ENCODE assay signal across 7 cellular contexts in genomic region chr7:108294595-108294994, GRCh38.
A peak's percentile ranks its signal among the peaks of the same experiment; 100 is the strongest.
DNase-seq lines count a peak whose midpoint lies in the region; ATAC-seq and TF ChIP-seq lines count a peak whose summit lies in the region.

No MANE protein-coding gene starts in this region.

- no peak overlapping the region for H3K4me3 ChIP-seq in fibroblast of pulmonary artery (replicated peaks; ENCODE audit: low read depth, low read length)
- H3K4me3 ChIP-seq in smooth muscle cell, result no peak overlapping the region

- 62% methylated on average over 4 of the region's 4 CpGs for WGBS in smooth muscle cell (ENCODE audit: low lambda C conversion rate)

- no peak overlapping the region for H3K9ac ChIP-seq in smooth muscle cell (ENCODE audit: low read depth)

- no peaks in the 10 kb centered on the region for H3K27me3 ChIP-seq in smooth muscle cell (ENCODE audit: low read depth)

- TF ChIP-seq CTCF in fibroblast of pulmonary artery (IDR thresholded peaks at IDR 0.05; ENCODE audit: low read length, missing control alignments) (no peak), smooth muscle cell (IDR thresholded peaks at IDR 0.05; ENCODE audit: borderline replicate concordance, insufficient read depth, poor library complexity, severe bottlenecking) (no peak)

- H3K36me3 ChIP-seq in smooth muscle cell (ENCODE audit: low read depth), result no peaks in the 10 kb centered on the region

- peaks cover 11% of the 10 kb centered on the region for H3F3A ChIP-seq in smooth muscle cell (ENCODE audit: low read depth)

- H3K79me2 ChIP-seq in smooth muscle cell (ENCODE audit: low read depth), result no peaks in the 10 kb centered on the region

- DNase-seq in KBM-7, result peak; percentile 89
- peak; percentile 45 for DNase-seq in fibroblast of pulmonary artery (ENCODE audit: low read depth)
- no peak for DNase-seq in DMS53 treated with DMSO at 0.1 percent for 48 hours (lab: John Stamatoyannopoulos, UW; ENCODE audit: unreplicated experiment)
- DNase-seq in smooth muscle cell (lab: John Stamatoyannopoulos, UW; ENCODE audit: unreplicated experiment), result no peak
- DNase-seq in NCI-H1092 treated with DMSO at 0.1 percent for 48 hours (lab: John Stamatoyannopoulos, UW), result no peak

- H3K4me1 ChIP-seq in smooth muscle cell (ENCODE audit: low read depth), result peaks cover 63% of the 10 kb centered on the region

- no peaks in the 10 kb centered on the region for H4K20me1 ChIP-seq in smooth muscle cell (ENCODE audit: low read depth)

- H2AFZ ChIP-seq in smooth muscle cell (ENCODE audit: low read depth), result no peak overlapping the region

- in situ Hi-C loops in KBM-7 (cut with MboI; ENCODE audit: low pct_unique_long_range_greater_than_20kb, low sequenced_read_pairs), result no loop called here

- ATAC-seq in GM18867 (IDR thresholded peaks at IDR 0.05; ENCODE audit: unreplicated experiment), result peak; percentile 98
- peak; percentile 98 for ATAC-seq in GM21825 (IDR thresholded peaks at IDR 0.05; ENCODE audit: unreplicated experiment)

- no peaks in the 10 kb centered on the region for H3K9me3 ChIP-seq in smooth muscle cell (replicated peaks; ENCODE audit: low read depth)

- no peak overlapping the region for H3K27ac ChIP-seq in smooth muscle cell (ENCODE audit: low read depth)

- H3K4me2 ChIP-seq in smooth muscle cell, result no peak overlapping the region

Comparison
In these comparisons a context has a peak if more than half of its experiments do, and no peak if none do; other contexts are left out.
1. DNase-seq: peak in KBM-7 (single experiment) and fibroblast of pulmonary artery (single experiment); none in DMS53 treated with DMSO at 0.1 percent for 48 hours (single experiment), smooth muscle cell (single experiment) and NCI-H1092 treated with DMSO at 0.1 percent for 48 hours (single experiment).